ENCODE assay signal across 1 cellular context in the genomic region with DNA sequence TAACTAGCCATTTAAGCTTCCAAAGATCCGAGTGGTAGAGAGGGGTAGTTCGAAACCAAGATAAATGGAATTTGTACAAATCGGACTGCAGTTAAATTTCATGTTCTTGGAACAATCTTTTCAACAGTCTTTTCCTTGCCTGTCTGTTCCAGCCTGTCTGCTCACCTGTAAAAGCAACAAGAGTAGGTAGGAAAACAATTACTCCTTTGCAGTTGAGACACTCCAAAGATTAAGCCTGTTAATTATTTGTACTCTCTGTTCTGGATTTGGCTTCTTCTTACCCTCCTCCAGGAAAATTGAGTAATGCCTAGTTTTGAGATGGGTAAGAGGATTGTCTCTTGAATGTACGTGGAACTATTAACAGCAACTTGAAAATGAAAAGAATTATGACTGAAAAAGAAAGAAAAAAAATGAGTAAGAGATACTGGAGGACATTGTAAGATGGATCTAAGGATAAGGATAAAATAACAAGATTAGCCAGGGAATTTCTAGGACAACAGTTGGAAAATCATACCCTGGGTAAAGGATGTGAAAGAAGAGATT.
TF ChIP-seq lines count a peak whose summit lies in the region.

No MANE protein-coding gene starts in this region.

TF ChIP-seq in SK-N-SH treated with all-trans-retinoic acid at 6 μM for 48 hours, 23 proteins besides CTCF, POLR2A, EP300 and RAD21 (continued from another document):
- TF ChIP-seq SNAI2 (CRISPR knock-in tag; IDR thresholded peaks at IDR 0.05) (no peak), ZFP3 (CRISPR knock-in tag; IDR thresholded peaks at IDR 0.05) (no peak), ZNF8 (CRISPR knock-in tag; IDR thresholded peaks at IDR 0.05) (no peak), RARB (CRISPR knock-in tag; IDR thresholded peaks at IDR 0.05) (no peak), TCF4 (CRISPR knock-in tag; IDR thresholded peaks at IDR 0.05; ENCODE audit: borderline replicate concordance) (no peak), ZFP30 (CRISPR knock-in tag; IDR thresholded peaks at IDR 0.05) (no peak)
